Comparison of ENCODE assay signal across 9 cellular contexts in genomic region chr5:1277781-1278180, GRCh38. TPM values are rescaled to one million over a fixed set of nuclear protein-coding genes. Genes with fewer than 3 reads are reported as not detected.
"Had no signal": no experiment of that assay in that cellular context is flagged by ENCODE, and none has a peak within 500 bp of the region (broad histone marks: within the 10 kb centered on the region; RNA-seq: fewer than 3 reads in every experiment).

No MANE protein-coding gene starts in this region.

- H3K9me3 ChIP-seq: HAP-1 had no signal

- H3K4me3 ChIP-seq: GM23248, HAP-1 had no signal

- H3K9ac ChIP-seq: GM23248 had no signal

- H3K4me1 ChIP-seq: HAP-1 had no signal

- H3K36me3 Mint-ChIP-seq: IgD-negative memory B cell had no signal

- H3K4me3 Mint-ChIP-seq: IgD-negative memory B cell had no signal

- H3K4me1 Mint-ChIP-seq: IgD-negative memory B cell had no signal

- H3K27ac ChIP-seq: GM23248, HL-60 had no signal

- H3K27me3 Mint-ChIP-seq: IgD-negative memory B cell had no signal

- H2AFZ ChIP-seq: GM23248 had no signal

- DNase-seq: GM23248, GOT3, H7, KBM-7 had no signal

- ATAC-seq: HCT116, HepG2 had no signal

RNA-seq across cellular contexts. Expression of gene TERT, which starts 17.1 kb away (rescaled TPM):
- polyA plus RNA-seq: GM23248, IgD-negative memory B cell had no signal

RNA-seq across cellular contexts. Expression of gene SLC6A18, which starts 52.6 kb away (rescaled TPM):
- polyA plus RNA-seq: GM23248, HepG2, IgD-negative memory B cell had no signal
